ENCODE assay signal across 12 cellular contexts in the genomic region with DNA sequence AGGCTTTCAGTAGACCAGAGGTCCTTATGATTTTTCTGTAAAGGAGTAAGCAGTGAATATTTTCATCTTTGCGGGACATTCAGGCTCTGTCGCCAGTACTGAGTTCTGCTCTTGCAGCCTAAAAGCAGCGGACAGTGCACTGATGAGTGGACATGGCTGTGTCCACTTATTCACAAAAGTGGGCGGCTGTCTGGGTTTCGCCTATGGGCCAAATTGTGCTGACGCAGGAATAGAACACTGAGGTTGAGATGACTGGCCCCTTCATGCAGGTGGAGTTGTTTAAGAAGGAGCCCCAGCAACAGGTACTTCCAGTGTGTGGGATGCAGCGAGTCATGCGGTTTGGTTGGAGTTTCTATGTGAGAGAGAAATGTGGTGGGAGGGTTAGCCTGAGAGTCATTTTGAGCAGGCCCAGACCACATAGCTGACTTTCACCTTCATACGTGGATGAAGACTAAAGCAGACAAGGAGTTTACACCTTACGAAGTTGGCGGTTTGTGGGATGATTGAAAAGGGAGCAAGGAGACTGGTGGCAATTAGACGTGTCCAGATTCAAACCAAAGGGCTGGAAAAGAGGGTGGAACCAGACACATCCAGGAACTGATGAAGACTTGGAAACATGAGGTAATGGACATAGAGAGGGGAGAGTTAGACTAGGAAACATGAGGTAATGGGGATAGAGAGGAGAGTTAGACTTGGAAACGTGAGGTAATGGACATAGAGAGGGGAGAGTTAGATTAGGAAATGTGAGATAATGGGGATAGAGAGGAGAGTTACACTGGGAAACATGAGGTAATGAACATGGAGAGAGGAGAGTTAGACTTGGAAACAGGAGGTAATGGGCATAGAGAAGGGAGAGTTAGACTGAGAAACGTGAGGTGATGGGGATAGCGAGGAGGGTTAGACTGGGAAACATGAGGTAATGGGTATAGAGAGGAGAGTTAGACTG. TPM values are rescaled to one million over a fixed set of nuclear protein-coding genes. Genes with fewer than 3 reads are reported as not detected.
DNase-seq lines count a peak whose midpoint lies in the region; ATAC-seq and TF ChIP-seq lines count a peak whose summit lies in the region.
"Had no signal": no experiment of that assay in that cellular context is flagged by ENCODE, and none has a peak within 500 bp of the region (broad histone marks: within the 10 kb centered on the region; RNA-seq: fewer than 3 reads in every experiment).

No MANE protein-coding gene starts in this region.

- 80 to 96% (median 91%) methylated on average over 13 to 15 of the region's 15 CpGs for WGBS in spleen, 5 donors

- H3K4me1 Mint-ChIP-seq in T-helper 2 cell treated with Interferon-gamma antibody and Interleukin-4, amounts not matched to agents 5 μg/mL and 100 μg/mL, for 36 hours (ENCODE audit: low read depth): peaks cover 5% of the 10 kb centered on the region
- H3K4me1 Mint-ChIP-seq in stimulated activated memory B cell treated with anti-CD40 and anti-IgM and Interleukin-4, amounts not matched to agents 10 μg/mL and 1 μg/mL and 100 μg/mL, for 72 hours: peaks cover 1% of the 10 kb centered on the region

- H3K4me3 ChIP-seq in spleen: no peak overlapping the region
- H3K4me3 ChIP-seq: left lung had no signal

- TF ChIP-seq CTCF in spleen (IDR thresholded peaks at IDR 0.05 in 8 of 11, conservative IDR thresholded peaks at IDR 0.05 in 3 of 11): no peak

- H3K4me1 ChIP-seq in spleen: peaks cover 0 to 2% (median 0%) of the 10 kb centered on the region in 6 donors
- H3K4me1 ChIP-seq: left lung had no signal

- TF ChIP-seq POLR2A in spleen (IDR thresholded peaks at IDR 0.05): no peak

- no peak overlapping the region for H3K27ac Mint-ChIP-seq in T-helper 2 cell treated with Interferon-gamma antibody and Interleukin-4, amounts not matched to agents 5 μg/mL and 100 μg/mL, for 36 hours
- no peak overlapping the region for H3K27ac Mint-ChIP-seq in stimulated activated memory B cell treated with anti-CD40 and anti-IgM and Interleukin-4, amounts not matched to agents 10 μg/mL and 1 μg/mL and 100 μg/mL, for 72 hours
- H3K27ac Mint-ChIP-seq: dendritic cell treated with granulocyte-macrophage colony-stimulating factor and Interleukin-4, amounts not matched to agents 40 ng/mL and 50 ng/mL, for 4 days had no signal

- ATAC-seq in stimulated activated memory B cell treated with anti-CD40 and anti-IgM and Interleukin-4, amounts not matched to agents 10 μg/mL and 1 μg/mL and 100 μg/mL, for 72 hours: peak; percentile 64
- no peak for ATAC-seq in GM18861 (IDR thresholded peaks at IDR 0.05; ENCODE audit: unreplicated experiment)
- ATAC-seq: left lung had no signal

- H3K9me3 Mint-ChIP-seq in T-helper 2 cell treated with Interferon-gamma antibody and Interleukin-4, amounts not matched to agents 5 μg/mL and 100 μg/mL, for 36 hours: no peaks in the 10 kb centered on the region
- no peaks in the 10 kb centered on the region for H3K9me3 Mint-ChIP-seq in stimulated activated memory B cell treated with anti-CD40 and anti-IgM and Interleukin-4, amounts not matched to agents 10 μg/mL and 1 μg/mL and 100 μg/mL, for 72 hours
- H3K9me3 Mint-ChIP-seq: dendritic cell treated with granulocyte-macrophage colony-stimulating factor and Interleukin-4, amounts not matched to agents 40 ng/mL and 50 ng/mL, for 4 days had no signal

- peaks cover 29% of the 10 kb centered on the region for H3K36me3 Mint-ChIP-seq in T-helper 2 cell treated with Interferon-gamma antibody and Interleukin-4, amounts not matched to agents 5 μg/mL and 100 μg/mL, for 36 hours (ENCODE audit: low read depth)
- peaks cover 28% of the 10 kb centered on the region for H3K36me3 Mint-ChIP-seq in stimulated activated memory B cell treated with anti-CD40 and anti-IgM and Interleukin-4, amounts not matched to agents 10 μg/mL and 1 μg/mL and 100 μg/mL, for 72 hours

- intact Hi-C loops in spleen (cut with DNase I; ENCODE audit: low total_unique reads): no loop called here

- H3K9me3 ChIP-seq in spleen: no peaks in the 10 kb centered on the region
- H3K9me3 ChIP-seq: left lung had no signal

- no peaks in the 10 kb centered on the region for H3K27me3 ChIP-seq in spleen (replicated peaks in 1 of 7)
- H3K27me3 ChIP-seq: left lung had no signal

- H3K36me3 ChIP-seq in spleen: peaks cover 0 to 100% (median 87%) of the 10 kb centered on the region in 6 donors

- DNase-seq in activated T-cell treated with anti-CD3 and anti-CD28 coated beads for 48 hours (ENCODE audit: low read depth) (peak; percentile 74), kidney tubule cell (ENCODE audit: low spot score) (peak; percentile 7), NCI-H187 (lab: John Stamatoyannopoulos, UW) (no peak), spleen (no peak)
- DNase-seq in activated T-cell treated with anti-CD3 and anti-CD28 coated beads, Interleukin-2, amount 50 U/mL, for 1 hour: no peak
- DNase-seq in T-helper 2 cell treated with Interferon-gamma antibody and Interleukin-4, amounts not matched to agents 5 μg/mL and 100 μg/mL, for 36 hours (ENCODE audit: low spot score): peak; percentile 82
- DNase-seq: activated gamma-delta T cell, left lung, occipital lobe had no signal

- H3K4me3 Mint-ChIP-seq in T-helper 2 cell treated with Interferon-gamma antibody and Interleukin-4, amounts not matched to agents 5 μg/mL and 100 μg/mL, for 36 hours: no peak overlapping the region
- no peak overlapping the region for H3K4me3 Mint-ChIP-seq in stimulated activated memory B cell treated with anti-CD40 and anti-IgM and Interleukin-4, amounts not matched to agents 10 μg/mL and 1 μg/mL and 100 μg/mL, for 72 hours
- H3K4me3 Mint-ChIP-seq: dendritic cell treated with granulocyte-macrophage colony-stimulating factor and Interleukin-4, amounts not matched to agents 40 ng/mL and 50 ng/mL, for 4 days had no signal

- no peaks in the 10 kb centered on the region for H3K27me3 Mint-ChIP-seq in T-helper 2 cell treated with Interferon-gamma antibody and Interleukin-4, amounts not matched to agents 5 μg/mL and 100 μg/mL, for 36 hours (ENCODE audit: low read depth)
- no peaks in the 10 kb centered on the region for H3K27me3 Mint-ChIP-seq in stimulated activated memory B cell treated with anti-CD40 and anti-IgM and Interleukin-4, amounts not matched to agents 10 μg/mL and 1 μg/mL and 100 μg/mL, for 72 hours
- H3K27me3 Mint-ChIP-seq: dendritic cell treated with granulocyte-macrophage colony-stimulating factor and Interleukin-4, amounts not matched to agents 40 ng/mL and 50 ng/mL, for 4 days had no signal

- no peak overlapping the region for H3K27ac ChIP-seq in spleen
- H3K27ac ChIP-seq: left lung had no signal

RNA-seq across cellular contexts. Expression of a gene that starts 38.2 kb away (rescaled TPM):
- total RNA-seq in spleen: 10 to 100 TPM; 29.2 to 60.6 (median 40.4) TPM
- polyA plus RNA-seq in spleen: 10 to 100 TPM in 2 of 3 donors, 1 to 10 TPM in 1; 8.4 to 13.7 (median 10.8) TPM

RNA-seq across cellular contexts. Expression of a gene that starts 45.5 kb away (rescaled TPM):
- 100 to 1,000 TPM in 1 of 7 donors, 10 to 100 TPM in 6; 43.9 to 136 (median 62.6) TPM for total RNA-seq in spleen
- polyA plus RNA-seq in spleen: 10 to 100 TPM; 47.9 to 75.3 (median 68.5) TPM

Comparison
In these comparisons a context has a peak if more than half of its experiments do, and no peak if none do; other contexts are left out.
1. DNase-seq: peak in activated T-cell treated with anti-CD3 and anti-CD28 coated beads for 48 hours (single experiment), T-helper 2 cell treated with Interferon-gamma antibody and Interleukin-4, amounts not matched to agents 5 μg/mL and 100 μg/mL, for 36 hours (single experiment) and kidney tubule cell (single experiment); none in activated T-cell treated with anti-CD3 and anti-CD28 coated beads, Interleukin-2, amount 50 U/mL, for 1 hour (single experiment), NCI-H187 (0 of 2) and spleen (single experiment).